Comparison of ENCODE assay signal across 9 cellular contexts in genomic region chr6:40436685-40437604, GRCh38.
A peak's percentile ranks its signal among the peaks of the same experiment; 100 is the strongest.
DNase-seq lines count a peak whose midpoint lies in the region; ATAC-seq, FAIRE-seq and TF ChIP-seq lines count a peak whose summit lies in the region.
"Had no signal": no experiment of that assay in that cellular context is flagged by ENCODE, and none has a peak within 500 bp of the region (broad histone marks: within the 10 kb centered on the region; RNA-seq: fewer than 3 reads in every experiment).

No MANE protein-coding gene starts in this region.

- no peak overlapping the region for H3K27ac ChIP-seq in K562 (ENCODE audit: extremely low read depth, low read depth, low read length)
- no peak overlapping the region for H3K27ac ChIP-seq in sigmoid colon

- in situ Hi-C loops in K562 (cut with MboI), result no loop called here

- H4K20me1 ChIP-seq in K562 (replicated peaks; ENCODE audit: control insufficient read depth, insufficient read depth, low read length), result no peaks in the 10 kb centered on the region

- H3K27me3 Mint-ChIP-seq in activated CD4-positive, alpha-beta T cell treated with anti-CD3 and anti-CD28 coated beads, Interleukin-2, amount 10 ng/mL, durations not matched to agents 7 days and 5 days, result no peaks in the 10 kb centered on the region
- peaks cover 8% of the 10 kb centered on the region for H3K27me3 Mint-ChIP-seq in WTC11 (ENCODE audit: low read depth)
- H3K27me3 Mint-ChIP-seq: naive B cell had no signal

- H3K4me3 ChIP-seq in K562 (no peak overlapping the region), sigmoid colon (no peak overlapping the region)

- TF ChIP-seq POLR2A in K562 (conservative IDR thresholded peaks at IDR 0.05) (no peak), sigmoid colon (IDR thresholded peaks at IDR 0.05) (no peak)

- H3K9ac ChIP-seq in K562 (ENCODE audit: insufficient read depth in 1 of 2, low read depth in 2 of 2, low read length in 2 of 2), result no peak overlapping the region

- intact Hi-C loops in K562 (cut with micrococcal nuclease), result no loop called here
- intact Hi-C loops in sigmoid colon (cut with DNase I), result no loop called here

- H3K36me3 ChIP-seq in K562 (ENCODE audit: control insufficient read depth, insufficient read depth, low read length) (no peaks in the 10 kb centered on the region), sigmoid colon (no peaks in the 10 kb centered on the region)

- no peak for TF ChIP-seq EP300 in K562 (IDR thresholded peaks at IDR 0.05; ENCODE audit: low read length)
- no peak for TF ChIP-seq EP300 in sigmoid colon (IDR thresholded peaks at IDR 0.05)

- no peak for FAIRE-seq in K562 (lab: Jason Lieb, UNC)

- H3K79me2 ChIP-seq in K562 (ENCODE audit: control insufficient read depth, insufficient read depth, low read length), result no peaks in the 10 kb centered on the region

- H3K4me1 ChIP-seq in K562 (replicated peaks in 1 of 2; ENCODE audit: control insufficient read depth in 2 of 2, insufficient read depth in 2 of 2, low read length in 2 of 2) (peaks cover 3 to 9% of the 10 kb centered on the region in 2 experiments; a peak in 3 of 5 replicates), sigmoid colon (no peaks in the 10 kb centered on the region)

- 4% methylated on average over 8 of the region's 8 CpGs for WGBS in K562 (ENCODE audit: insufficient coverage, low coverage, missing lambda C conversion rate)
- WGBS in sigmoid colon, 2 donors, result 69 to 86% methylated on average over 8 of the region's 8 CpGs

- ATAC-seq in K562 (no peak), WTC11 (no peak)

- TF ChIP-seq CTCF in K562 (IDR thresholded peaks at IDR 0.05 in 2 of 3, conservative IDR thresholded peaks at IDR 0.05 in 1 of 3; ENCODE audit: insufficient read depth in 2 of 3, low read depth in 1 of 3, low read length in 3 of 3), result no peak
- TF ChIP-seq CTCF in sigmoid colon (IDR thresholded peaks at IDR 0.05), result no peak
- no peak for TF ChIP-seq CTCF in WTC11 (IDR thresholded peaks at IDR 0.05)

- H3K27me3 ChIP-seq in K562 (ENCODE audit: control insufficient read depth in 2 of 2, insufficient read depth in 2 of 2, low read length in 2 of 2) (peaks cover 7 to 40% of the 10 kb centered on the region in 2 experiments; a peak in 3 of 5 replicates), sigmoid colon (no peaks in the 10 kb centered on the region)

- DNase-seq in activated CD4-positive, alpha-beta T cell treated with anti-CD3 and anti-CD28 coated beads, Interleukin-2, amount 10 ng/mL, durations not matched to agents 7 days and 5 days, result peak; percentile 38
- no peak for DNase-seq in activated CD4-positive, alpha-beta T cell treated with anti-CD3 and anti-CD28 coated beads, Interleukin-2, amount 50 U/mL, for 1 hour
- DNase-seq in NCI-H69 (lab: John Stamatoyannopoulos, UW), result peak; percentile 70
- DNase-seq in K562 (ENCODE audit: extremely low read depth in 1 of 4, low spot score in 3 of 4), result no peak
- DNase-seq in renal cortical epithelial cell (ENCODE audit: low read depth), result peak; percentile 24
- DNase-seq in sigmoid colon, result no peak
- no peak for DNase-seq in WTC11 (ENCODE audit: low spot score)
- no peak for DNase-seq in amniotic stem cell (lab: John Stamatoyannopoulos, UW)
- DNase-seq: naive B cell had no signal

- H3K4me1 Mint-ChIP-seq in activated CD4-positive, alpha-beta T cell treated with anti-CD3 and anti-CD28 coated beads, Interleukin-2, amount 10 ng/mL, durations not matched to agents 7 days and 5 days, result peaks cover 22% of the 10 kb centered on the region
- peaks cover 28% of the 10 kb centered on the region for H3K4me1 Mint-ChIP-seq in WTC11
- H3K4me1 Mint-ChIP-seq: naive B cell had no signal

- H3K9me1 ChIP-seq in K562 (ENCODE audit: control insufficient read depth, insufficient read depth, low read length), result no peaks in the 10 kb centered on the region

- no peak overlapping the region for H3K4me2 ChIP-seq in K562 (ENCODE audit: insufficient read depth, low read length)

- H3K27ac Mint-ChIP-seq in activated CD4-positive, alpha-beta T cell treated with anti-CD3 and anti-CD28 coated beads, Interleukin-2, amount 10 ng/mL, durations not matched to agents 7 days and 5 days, result no peak overlapping the region
- H3K27ac Mint-ChIP-seq in WTC11, result no peak overlapping the region
- H3K27ac Mint-ChIP-seq: naive B cell had no signal

- no peaks in the 10 kb centered on the region for H3K9me3 Mint-ChIP-seq in activated CD4-positive, alpha-beta T cell treated with anti-CD3 and anti-CD28 coated beads, Interleukin-2, amount 10 ng/mL, durations not matched to agents 7 days and 5 days
- H3K9me3 Mint-ChIP-seq in WTC11, result peaks cover 13% of the 10 kb centered on the region
- H3K9me3 Mint-ChIP-seq: naive B cell had no signal

- CTCF ChIA-PET in activated CD4-positive, alpha-beta T cell treated with anti-CD3 and anti-CD28 coated beads, Interleukin-2, amount 10 ng/mL, durations not matched to agents 7 days and 5 days (lab: Charles Lee), result interaction anchor here (1.1 kb wide), 1 partner anchor 13 kb away, joined by 3 read pairs; no protein-coding TSS in a partner anchor
- CTCF ChIA-PET in K562 (lab: Yijun Ruan, JAX; ENCODE audit: low intra/inter-chr PET ratio), result no interaction called here
- CTCF ChIA-PET in WTC11 (lab: Charles Lee), result no interaction called here

- POLR2A ChIA-PET in activated CD4-positive, alpha-beta T cell treated with anti-CD3 and anti-CD28 coated beads, Interleukin-2, amount 10 ng/mL, durations not matched to agents 7 days and 5 days (lab: Charles Lee), result interaction anchor here (0.6 kb wide), 1 partner anchor 218 kb away, joined by 3 read pairs; no protein-coding TSS in a partner anchor
- POLR2A ChIA-PET in K562 (lab: Yijun Ruan, JAX) (interaction anchor here (1.2 kb wide), 1 partner anchor 11 kb away, joined by 3 read pairs; no protein-coding TSS in a partner anchor), WTC11 (lab: Charles Lee) (no interaction called here)

- no peaks in the 10 kb centered on the region for H3K36me3 Mint-ChIP-seq in activated CD4-positive, alpha-beta T cell treated with anti-CD3 and anti-CD28 coated beads, Interleukin-2, amount 10 ng/mL, durations not matched to agents 7 days and 5 days (ENCODE audit: low read depth)
- H3K36me3 Mint-ChIP-seq in WTC11, result peaks cover 12% of the 10 kb centered on the region
- H3K36me3 Mint-ChIP-seq: naive B cell had no signal

- H3K4me3 Mint-ChIP-seq in activated CD4-positive, alpha-beta T cell treated with anti-CD3 and anti-CD28 coated beads, Interleukin-2, amount 10 ng/mL, durations not matched to agents 7 days and 5 days, result no peak overlapping the region
- no peak overlapping the region for H3K4me3 Mint-ChIP-seq in WTC11
- H3K4me3 Mint-ChIP-seq: naive B cell had no signal

- H2AFZ ChIP-seq in K562 (ENCODE audit: low read depth, low read length), result no peak overlapping the region

- BruUV-seq in K562 (replicated peaks; lab: Mats Ljungman, UMichigan), result no TSS peak

- no peak for TF ChIP-seq RAD21 in K562 (CRISPR knock-in tag; conservative IDR thresholded peaks at IDR 0.05 in 1 of 2, IDR thresholded peaks at IDR 0.05 in 1 of 2)

- H3K9me3 ChIP-seq in K562 (replicated peaks; ENCODE audit: control insufficient read depth, insufficient read depth, low read depth, low read length) (no peaks in the 10 kb centered on the region), sigmoid colon (no peaks in the 10 kb centered on the region)

TF ChIP-seq in K562, 482 proteins besides CTCF, POLR2A, EP300 and RAD21 (continues in another document):
- TF ChIP-seq CREM (IDR thresholded peaks at IDR 0.05; ENCODE audit: low read depth) (0 out of 2 replicates have a peak, but pooled peaks have one; percentile 16), ZNF395 (CRISPR knock-in tag; IDR thresholded peaks at IDR 0.05) (no peak), JUND (IDR thresholded peaks at IDR 0.05; ENCODE audit: borderline replicate concordance, low read depth, low read length) (no peak), JUND (tag; IDR thresholded peaks at IDR 0.05; ENCODE audit: borderline replicate concordance, low read depth, low read length) (0 out of 3 replicates have a peak, but pooled peaks have one; percentile 28), FOSL1 (tag; conservative IDR thresholded peaks at IDR 0.05) (peak; percentile 86), HNRNPLL (IDR thresholded peaks at IDR 0.05; ENCODE audit: low read depth, low read length, poor library complexity, severe bottlenecking) (peak; percentile 76)

TF ChIP-seq in WTC11, 78 proteins besides CTCF, POLR2A, EP300 and RAD21:
- TF ChIP-seq ATF2 (CRISPR knock-in tag; IDR thresholded peaks at IDR 0.05; ENCODE audit: borderline replicate concordance, low read depth) (no peak), NFE2L1 (CRISPR knock-in tag; IDR thresholded peaks at IDR 0.05) (no peak), SOX15 (CRISPR knock-in tag; IDR thresholded peaks at IDR 0.05) (no peak), JUN (CRISPR knock-in tag; IDR thresholded peaks at IDR 0.05) (no peak), MYBL2 (CRISPR knock-in tag; IDR thresholded peaks at IDR 0.05) (no peak), SMAD4 (CRISPR knock-in tag; IDR thresholded peaks at IDR 0.05) (no peak), MXD4 (CRISPR knock-in tag; IDR thresholded peaks at IDR 0.05; ENCODE audit: borderline replicate concordance) (no peak), SP1 (CRISPR knock-in tag; conservative IDR thresholded peaks at IDR 0.05) (no peak)
TF ChIP-seq in WTC11: peak in this region for 0.

Comparison
In these comparisons a context has a peak if more than half of its experiments do, and no peak if none do; other contexts are left out.
1. DNase-seq: peak in activated CD4-positive, alpha-beta T cell treated with anti-CD3 and anti-CD28 coated beads, Interleukin-2, amount 10 ng/mL, durations not matched to agents 7 days and 5 days (single experiment), NCI-H69 (single experiment) and renal cortical epithelial cell (single experiment); none in activated CD4-positive, alpha-beta T cell treated with anti-CD3 and anti-CD28 coated beads, Interleukin-2, amount 50 U/mL, for 1 hour (single experiment), K562 (0 of 4), sigmoid colon (single experiment), WTC11 (single experiment) and amniotic stem cell (single experiment).